In genomic region chr12:751192-751827, GRCh38 we compare ENCODE assay signal across 8 cellular contexts. TPM values are rescaled to one million over a fixed set of nuclear protein-coding genes. Genes with fewer than 3 reads are reported as not detected.
DNase-seq lines count a peak whose midpoint lies in the region; ATAC-seq, FAIRE-seq and TF ChIP-seq lines count a peak whose summit lies in the region.

No MANE protein-coding gene starts in this region.

- no peak for FAIRE-seq in H1 (lab: Jason Lieb, UNC)

- H3K23me2 ChIP-seq in H1 (ENCODE audit: low read depth, low read length): peaks cover 18% of the 10 kb centered on the region

- peak overlapping the region; percentile 35 to 69 (median 66) for H3K9ac ChIP-seq in H1 (replicated peaks in 1 of 4; ENCODE audit: extremely low read depth in 1 of 4, low read depth in 3 of 4, low read length in 3 of 4)

- peak overlapping the region; percentile 85 for H4K5ac ChIP-seq in H1 (ENCODE audit: insufficient read length, low read depth, low read length)

- peak; percentile 48 for TF ChIP-seq CTCF in CD8-positive, alpha-beta T cell (IDR thresholded peaks at IDR 0.05)
- TF ChIP-seq CTCF in HL-60 (IDR thresholded peaks at IDR 0.05; ENCODE audit: insufficient read depth, low read length) (peak; percentile 41), H1 (IDR thresholded peaks at IDR 0.05; ENCODE audit: control extremely low read depth in 1 of 3, insufficient read depth in 1 of 3, low read depth in 1 of 3, low read length in 3 of 3) (peak; percentile 74 to 84 (median 77))

- peak overlapping the region; percentile 85; the same call in 1 of the 2 replicates for H4K8ac ChIP-seq in H1 (ENCODE audit: extremely low read depth, insufficient read depth, low read length)

- H3K79me1 ChIP-seq in H1 (ENCODE audit: low read depth, low read length): no peaks in the 10 kb centered on the region

- H3K14ac ChIP-seq in H1 (ENCODE audit: insufficient read length): no peak overlapping the region

- POLR2A ChIA-PET in CD8-positive, alpha-beta T cell (lab: Charles Lee): interaction anchor here (0.7 to 5.3 kb wide), 27 partner anchors 10 to 363 kb away, joined by 3 to 58 read pairs (median 3); partner anchors contain the start of gene KDM5A
- POLR2A ChIA-PET in activated CD8-positive, alpha-beta T cell treated with anti-CD3 and anti-CD28 coated beads, Interleukin-2, amount 10 ng/mL, durations not matched to agents 7 days and 5 days (lab: Charles Lee): interaction anchor here (0.6 to 5.6 kb wide), 32 partner anchors 8 to 188 kb away, joined by 3 to 57 read pairs (median 6); no protein-coding TSS in a partner anchor
- POLR2A ChIA-PET in H1 (lab: Charles Lee; ENCODE audit: partially characterized antibody): interaction anchor here (0.5 to 3.5 kb wide), 25 partner anchors 9 to 181 kb away, joined by 3 to 20 read pairs (median 4); no protein-coding TSS in a partner anchor

- no peaks in the 10 kb centered on the region for H3K36me3 ChIP-seq in CD8-positive, alpha-beta T cell (ENCODE audit: insufficient read depth, low read length)
- no peaks in the 10 kb centered on the region for H3K36me3 ChIP-seq in H1 (ENCODE audit: control insufficient read depth in 2 of 4, insufficient read depth in 4 of 4, low read length in 3 of 4)

- ATAC-seq in CD8-positive, alpha-beta T cell: peak; percentile 21
- peak; percentile 36 for ATAC-seq in GM19438 (IDR thresholded peaks at IDR 0.05; ENCODE audit: low read depth, unreplicated experiment)
- ATAC-seq in activated CD8-positive, alpha-beta T cell treated with anti-CD3 and anti-CD28 coated beads, Interleukin-2, amount 10 ng/mL, durations not matched to agents 7 days and 5 days: peak; percentile 57
- peak; percentile 48 for ATAC-seq in memory B cell (ENCODE audit: low read depth)

- intact Hi-C loops in CD8-positive, alpha-beta T cell (cut with DNase I, micrococcal nuclease): loop anchor here (1.0 to 10.0 kb wide), 14 partner anchors 23 to 843 kb away; partner anchors contain the start of genes ERC1 (in 2 of the 2), FBXL14 (in 2 of the 2) and KDM5A (in 1 of the 2)

- no peaks in the 10 kb centered on the region for H3K9me3 ChIP-seq in CD8-positive, alpha-beta T cell (ENCODE audit: low read length)
- H3K9me3 ChIP-seq in H1 (ENCODE audit: insufficient read depth in 2 of 2, low read depth in 1 of 2, low read length in 1 of 2): no peaks in the 10 kb centered on the region

- peak overlapping the region; percentile 89 for H2BK5ac ChIP-seq in H1 (ENCODE audit: low read depth, low read length)

- peak; percentile 69 to 78 for TF ChIP-seq RAD21 in H1 (IDR thresholded peaks at IDR 0.05 in 1 of 2, conservative IDR thresholded peaks at IDR 0.05 in 1 of 2; ENCODE audit: low read depth in 2 of 2, low read length in 2 of 2)

- H3K18ac ChIP-seq in H1 (ENCODE audit: extremely low read depth, low read length): peak overlapping the region; percentile 91; the same call in 1 of the 2 replicates

- peak overlapping the region; percentile 86 for H4K91ac ChIP-seq in H1 (replicated peaks; ENCODE audit: insufficient read length, low read length)

- no peak overlapping the region for H3K23ac ChIP-seq in H1 (ENCODE audit: insufficient read length)

- peaks cover 17 to 31% of the 10 kb centered on the region in 2 experiments for H3K79me2 ChIP-seq in H1 (ENCODE audit: control insufficient read depth in 1 of 2, insufficient read depth in 2 of 2, low read length in 2 of 2)

- H3K9me3 Mint-ChIP-seq in CD8-positive, alpha-beta T cell: no peaks in the 10 kb centered on the region
- no peaks in the 10 kb centered on the region for H3K9me3 Mint-ChIP-seq in activated CD8-positive, alpha-beta T cell treated with anti-CD3 and anti-CD28 coated beads, Interleukin-2, amount 10 ng/mL, durations not matched to agents 7 days and 5 days (ENCODE audit: insufficient read depth)
- H3K9me3 Mint-ChIP-seq in memory B cell: no peaks in the 10 kb centered on the region

- peak overlapping the region; percentile 58 for H3K4me3 ChIP-seq in CD8-positive, alpha-beta T cell (ENCODE audit: low read depth, low read length)
- H3K4me3 ChIP-seq in HL-60 (replicated peaks; ENCODE audit: insufficient read depth, low read length): peak overlapping the region; percentile 82
- peak overlapping the region; percentile 48 to 71 (median 55) for H3K4me3 ChIP-seq in H1 (ENCODE audit: extremely low read depth in 1 of 4, insufficient read depth in 2 of 4, low read depth in 3 of 4, low read length in 4 of 4)

- H2AFZ ChIP-seq in H1 (ENCODE audit: low read length): no peak overlapping the region

- no peak for TF ChIP-seq EP300 in H1 (IDR thresholded peaks at IDR 0.05; ENCODE audit: borderline replicate concordance in 1 of 2, low read depth in 2 of 2, low read length in 2 of 2)

- TF ChIP-seq POLR2A in H1 (IDR thresholded peaks at IDR 0.05; ENCODE audit: control extremely low read depth in 1 of 2, low read depth in 2 of 2, low read length in 2 of 2): peak in 1 of 2 experiments; percentile 79; a peak in 2 of 3 replicates

- H2BK15ac ChIP-seq in H1 (ENCODE audit: low read length): no peak overlapping the region

- no peaks in the 10 kb centered on the region for H3K27me3 ChIP-seq in CD8-positive, alpha-beta T cell (ENCODE audit: insufficient read depth, low read length)
- H3K27me3 ChIP-seq in HL-60 (ENCODE audit: insufficient read depth, poor library complexity, severe bottlenecking) (no peaks in the 10 kb centered on the region), H1 (replicated peaks in 1 of 4; ENCODE audit: control insufficient read depth in 3 of 4, extremely low read depth in 1 of 4, insufficient read depth in 3 of 4, low read length in 3 of 4) (no peaks in the 10 kb centered on the region)

- H4K20me1 ChIP-seq in H1 (replicated peaks in 1 of 2; ENCODE audit: control insufficient read depth in 1 of 2, insufficient read depth in 2 of 2, low read length in 2 of 2): peaks cover 18 to 22% of the 10 kb centered on the region in 2 experiments

- H3K4me1 ChIP-seq in CD8-positive, alpha-beta T cell (ENCODE audit: insufficient read depth, low read length): peaks cover 25% of the 10 kb centered on the region
- H3K4me1 ChIP-seq in H1 (replicated peaks in 1 of 4; ENCODE audit: control insufficient read depth in 3 of 4, insufficient read depth in 4 of 4, low read length in 3 of 4): peaks cover 3 to 10% (median 4%) of the 10 kb centered on the region in 4 experiments; a peak in 6 of 7 replicates

- peak overlapping the region; percentile 8 for H3K56ac ChIP-seq in H1 (replicated peaks; ENCODE audit: insufficient read length, low read depth, low read length)

- H3K4ac ChIP-seq in H1 (replicated peaks; ENCODE audit: insufficient read length, low read depth, low read length): no peak overlapping the region

- H3K27ac ChIP-seq in CD8-positive, alpha-beta T cell (ENCODE audit: low read depth, low read length): peak overlapping the region; percentile 68
- H3K27ac ChIP-seq in HL-60 (replicated peaks): peak overlapping the region; percentile 92
- peak overlapping the region; percentile 74 for H3K27ac ChIP-seq in H1 (ENCODE audit: low read depth, low read length)

- H3K4me1 Mint-ChIP-seq in CD8-positive, alpha-beta T cell (ENCODE audit: low read depth): peaks cover 19% of the 10 kb centered on the region
- peaks cover 23% of the 10 kb centered on the region for H3K4me1 Mint-ChIP-seq in activated CD8-positive, alpha-beta T cell treated with anti-CD3 and anti-CD28 coated beads, Interleukin-2, amount 10 ng/mL, durations not matched to agents 7 days and 5 days (ENCODE audit: low read depth)
- peaks cover 20% of the 10 kb centered on the region for H3K4me1 Mint-ChIP-seq in memory B cell

- no peak overlapping the region for H3K4me3 Mint-ChIP-seq in CD8-positive, alpha-beta T cell
- H3K4me3 Mint-ChIP-seq in activated CD8-positive, alpha-beta T cell treated with anti-CD3 and anti-CD28 coated beads, Interleukin-2, amount 10 ng/mL, durations not matched to agents 7 days and 5 days: no peak overlapping the region
- H3K4me3 Mint-ChIP-seq in memory B cell: no peak overlapping the region

- peak overlapping the region; percentile 76 to 78 for H3K4me2 ChIP-seq in H1 (ENCODE audit: insufficient read depth in 1 of 2, low read depth in 2 of 2, low read length in 2 of 2)

- H2BK120ac ChIP-seq in H1 (replicated peaks; ENCODE audit: low read depth, low read length): no peak overlapping the region

- H2BK12ac ChIP-seq in H1 (ENCODE audit: low read depth, low read length): no peak overlapping the region; the same call in 1 of the 2 replicates

- no peak overlapping the region for H2BK20ac ChIP-seq in H1 (ENCODE audit: low read length)

- CTCF ChIA-PET in CD8-positive, alpha-beta T cell (lab: Charles Lee): interaction anchor here (0.6 to 6.0 kb wide), 50 partner anchors 9 to 195 kb away, joined by 3 to 61 read pairs (median 5); partner anchors contain the start of gene NINJ2
- CTCF ChIA-PET in activated CD8-positive, alpha-beta T cell treated with anti-CD3 and anti-CD28 coated beads, Interleukin-2, amount 10 ng/mL, durations not matched to agents 7 days and 5 days (lab: Charles Lee): interaction anchor here (0.6 to 6.4 kb wide), 65 partner anchors 9 to 841 kb away, joined by 3 to 123 read pairs (median 7); partner anchors contain the start of genes NINJ2 and RAD52
- CTCF ChIA-PET in H1 (lab: Charles Lee; ENCODE audit: partially characterized antibody): interaction anchor here (0.6 to 4.1 kb wide), 40 partner anchors 8 to 302 kb away, joined by 3 to 35 read pairs (median 5); no protein-coding TSS in a partner anchor

- H3K27me3 Mint-ChIP-seq in CD8-positive, alpha-beta T cell (ENCODE audit: low read depth): no peaks in the 10 kb centered on the region
- H3K27me3 Mint-ChIP-seq in activated CD8-positive, alpha-beta T cell treated with anti-CD3 and anti-CD28 coated beads, Interleukin-2, amount 10 ng/mL, durations not matched to agents 7 days and 5 days (ENCODE audit: low read depth): no peaks in the 10 kb centered on the region
- no peaks in the 10 kb centered on the region for H3K27me3 Mint-ChIP-seq in memory B cell

- 2% methylated on average over 36 of the region's 36 CpGs; no CpG with 5 or more reads in 1 of the 2 experiments for WGBS in H1 (ENCODE audit: extremely low coverage in 1 of 2, insufficient coverage in 1 of 2, insufficient read length in 1 of 2, insufficient replicate concordance in 2 of 2, low coverage in 1 of 2, low lambda C conversion rate in 2 of 2, missing lambda C conversion rate in 1 of 2), 2 experiments

- 0 out of 2 replicates have a peak overlapping the region, but pooled peaks have one; percentile 79 for H2AK5ac ChIP-seq in H1 (ENCODE audit: low read depth, low read length)

- peaks cover 20% of the 10 kb centered on the region for H3K36me3 Mint-ChIP-seq in CD8-positive, alpha-beta T cell
- H3K36me3 Mint-ChIP-seq in activated CD8-positive, alpha-beta T cell treated with anti-CD3 and anti-CD28 coated beads, Interleukin-2, amount 10 ng/mL, durations not matched to agents 7 days and 5 days (ENCODE audit: low read depth): peaks cover 30% of the 10 kb centered on the region
- H3K36me3 Mint-ChIP-seq in memory B cell: no peaks in the 10 kb centered on the region

- H3K27ac Mint-ChIP-seq in CD8-positive, alpha-beta T cell: no peak overlapping the region
- H3K27ac Mint-ChIP-seq in activated CD8-positive, alpha-beta T cell treated with anti-CD3 and anti-CD28 coated beads, Interleukin-2, amount 10 ng/mL, durations not matched to agents 7 days and 5 days: no peak overlapping the region
- no peak overlapping the region for H3K27ac Mint-ChIP-seq in memory B cell

- peak; percentile 61 to 91 (median 80) for DNase-seq in CD8-positive, alpha-beta T cell
- DNase-seq in HL-60 (ENCODE audit: low read depth in 1 of 2, low spot score in 1 of 2) (peak; percentile 97), NCI-H82 treated with DMSO at 0.1 percent for 48 hours (lab: John Stamatoyannopoulos, UW; ENCODE audit: unreplicated experiment) (peak; percentile 97), H1 (ENCODE audit: low read depth in 1 of 2, low spot score in 2 of 2) (peak; percentile 89 to 94), memory B cell (ENCODE audit: low spot score in 2 of 2) (peak; percentile 71 to 72)
- DNase-seq in activated CD8-positive, alpha-beta T cell treated with anti-CD3 and anti-CD28 coated beads, Interleukin-2, amount 10 ng/mL, durations not matched to agents 7 days and 5 days: peak; percentile 96
- DNase-seq in stimulated activated CD4-positive, alpha-beta T cell treated with anti-CD3 and anti-CD28 coated beads, TNF-alpha, amount 100 ng/mL, for 48 hours (ENCODE audit: low read depth in 3 of 3): peak; percentile 80 to 83 (median 81)

RNA-seq across cellular contexts. Expression of gene WNK1, which starts 1.1 kb away (rescaled TPM):
- total RNA-seq in CD8-positive, alpha-beta T cell: 100 to 1,000 TPM; 142 to 157 TPM
- 100 to 1,000 TPM; 203 to 204 TPM for total RNA-seq in activated CD8-positive, alpha-beta T cell treated with anti-CD3 and anti-CD28 coated beads, Interleukin-2, amount 10 ng/mL, durations not matched to agents 7 days and 5 days
- total RNA-seq in H1 (2021; fragmentation: NEBNext Ultra II Directional; extraction: Animal tissue kit (Norgen Biotek cat#: 25700)): 151 and 157 TPM in 2 replicates
- polyA plus RNA-seq in H1 (2011; rRNA removed): 65.6 and 88.2 TPM in 2 replicates
- 64.7 TPM for polyA plus RNA-seq in H1 (2011; cell fraction: cytosol; rRNA removed)
- polyA plus RNA-seq in H1 (2011; cell fraction: nucleus; rRNA removed): 126 TPM
- 83.6 to 122 TPM (median 104 TPM) in 4 replicates for polyA plus RNA-seq in H1 (2012, experiment 1 of 2)
- polyA plus RNA-seq in H1 (2012, experiment 2 of 2): 3.8 TPM
- 50.7 TPM for polyA plus RNA-seq in H1 (2013, experiment 1 of 2)
- 43.2 TPM for polyA plus RNA-seq in H1 (2013, experiment 2 of 2)
- polyA minus RNA-seq in H1 (2011; rRNA and poly(A)+ RNA removed): 308 and 326 TPM in 2 replicates
- 269 TPM for polyA minus RNA-seq in H1 (2011; cell fraction: cytosol; rRNA and poly(A)+ RNA removed)
- polyA minus RNA-seq in H1 (2011; cell fraction: nucleus; rRNA and poly(A)+ RNA removed): 226 TPM

Comparison
In these comparisons a context has a peak if more than half of its experiments do, and no peak if none do; other contexts are left out.
1. Peak in every context shown above with its lines: DNase-seq, ATAC-seq, H3K4me3 ChIP-seq and H3K27ac ChIP-seq.